21 cellular contexts compared by ENCODE assay signal in the genomic region with DNA sequence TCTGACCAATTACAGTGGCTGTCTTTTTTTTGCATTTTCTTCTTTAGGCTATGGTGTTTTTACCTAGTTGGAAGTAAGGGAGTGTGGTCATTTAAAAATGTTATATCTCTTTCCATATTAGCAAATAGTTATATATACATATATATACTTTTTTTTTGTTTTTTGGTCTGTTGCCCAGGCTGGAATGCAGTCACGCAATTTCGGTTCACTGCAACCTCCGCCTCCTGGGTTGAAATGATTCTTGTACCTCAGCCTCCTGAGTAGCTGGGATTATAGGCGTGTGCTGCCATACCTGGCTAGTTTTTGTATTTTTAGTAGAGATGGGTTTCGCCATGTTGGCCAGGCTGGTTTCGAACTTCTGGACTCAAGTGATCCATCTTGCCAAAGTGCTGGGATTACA.
"Had no signal": no experiment of that assay in that cellular context is flagged by ENCODE, and none has a peak within 500 bp of the region (broad histone marks: within the 10 kb centered on the region; RNA-seq: fewer than 3 reads in every experiment).

No MANE protein-coding gene starts in this region.

- H3K4me3 ChIP-seq: heart right ventricle, left lung, lower lobe of right lung, pancreas, prostate gland, sigmoid colon, skin epidermis, stomach had no signal

- H3K4me1 ChIP-seq: prostate gland had no signal

- H3K27ac Mint-ChIP-seq: endodermal cell had no signal

- H3K9me3 ChIP-seq: heart right ventricle, left lung, lower lobe of right lung, pancreas, prostate gland, sigmoid colon, stomach, thoracic aorta had no signal

- H3K36me3 ChIP-seq: left lung, lower lobe of right lung, pancreas, prostate gland, sigmoid colon, thoracic aorta had no signal

- H3K27me3 Mint-ChIP-seq: naive B cell had no signal

- H3K27ac ChIP-seq: left lung, lower lobe of right lung, skin epidermis had no signal

- H3K4me3 Mint-ChIP-seq: endodermal cell, nephron had no signal

- DNase-seq: effector CD4-positive, alpha-beta T cell; endodermal cell; heart right ventricle; islet precursor cell; left lung; lower lobe of right lung; mesendoderm; naive B cell; occipital lobe; pancreas; retina; sigmoid colon; stimulated activated CD4-positive, alpha-beta T cell treated with anti-CD3 and anti-CD28 coated beads, Interleukin-2, amount 100 ng/mL, for 24 hours; stimulated activated naive CD4-positive, alpha-beta T cell; stomach; substantia nigra; trophoblast cell had no signal

- H3K27me3 ChIP-seq: heart right ventricle, left lung, pancreas, sigmoid colon, stomach had no signal

- H3K9me3 Mint-ChIP-seq: endodermal cell, naive B cell had no signal
